ENCODE assay signal across 6 cellular contexts in the genomic region with DNA sequence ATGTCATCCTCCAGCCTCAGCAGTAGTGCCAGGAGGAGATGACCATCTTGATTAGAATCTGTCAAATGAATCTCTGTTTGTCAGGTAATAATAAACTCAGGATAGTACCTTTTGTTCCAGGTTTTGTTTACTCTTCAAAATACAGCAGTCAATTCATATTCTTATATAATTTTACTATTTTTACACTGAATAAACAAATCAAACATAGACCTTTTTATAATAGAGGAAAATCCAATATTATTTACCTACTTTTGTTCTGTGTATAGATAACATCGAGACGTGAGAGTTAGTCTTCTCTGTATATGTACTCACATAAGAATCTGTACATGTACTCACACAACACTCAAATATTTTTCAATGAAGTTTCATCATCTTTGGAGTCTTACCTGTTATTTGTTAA.
"Had no signal": no experiment of that assay in that cellular context is flagged by ENCODE, and none has a peak within 500 bp of the region (broad histone marks: within the 10 kb centered on the region; RNA-seq: fewer than 3 reads in every experiment).

No MANE protein-coding gene starts in this region.

- H3K27ac Mint-ChIP-seq: IgD-negative memory B cell had no signal

- H3K4me3 Mint-ChIP-seq: IgD-negative memory B cell had no signal

- H3K27me3 Mint-ChIP-seq: IgD-negative memory B cell had no signal

- ATAC-seq: HepG2 had no signal

- H3K4me1 Mint-ChIP-seq: IgD-negative memory B cell had no signal

- DNase-seq: GM23248, GOT3, H7, HCEC 1CT had no signal

- H3K36me3 Mint-ChIP-seq: IgD-negative memory B cell had no signal

- H3K4me3 ChIP-seq: GM23248 had no signal
